18 cellular contexts compared by ENCODE assay signal in the genomic region with DNA sequence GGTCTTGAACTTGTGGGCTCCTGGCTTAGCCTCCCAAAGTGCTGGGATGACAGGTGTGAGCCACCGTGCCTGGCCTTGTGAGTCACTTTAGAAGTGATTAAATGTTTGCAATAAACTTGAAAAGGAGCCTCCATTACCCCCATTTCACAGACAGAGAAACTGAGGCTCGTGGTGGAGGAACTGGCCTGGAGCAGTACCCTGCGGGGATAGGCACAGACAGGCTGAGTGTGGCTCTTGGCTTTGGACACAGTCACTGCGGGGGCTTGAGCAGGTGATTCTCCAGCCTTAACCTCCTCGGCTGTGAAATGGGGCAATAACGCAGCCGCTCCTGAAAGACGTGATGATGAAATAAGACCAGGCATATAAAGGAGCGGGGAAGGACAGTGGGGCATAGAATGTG. TPM values are rescaled to one million over a fixed set of nuclear protein-coding genes. Genes with fewer than 3 reads are reported as not detected.
A peak's percentile ranks its signal among the peaks of the same experiment; 100 is the strongest.
DNase-seq lines count a peak whose midpoint lies in the region; ATAC-seq, FAIRE-seq and TF ChIP-seq lines count a peak whose summit lies in the region.
"Had no signal": no experiment of that assay in that cellular context is flagged by ENCODE, and none has a peak within 500 bp of the region (broad histone marks: within the 10 kb centered on the region; RNA-seq: fewer than 3 reads in every experiment).

No MANE protein-coding gene starts in this region.

- H3K9me3 ChIP-seq in K562 (replicated peaks; ENCODE audit: control insufficient read depth, insufficient read depth, low read depth, low read length) (no peaks in the 10 kb centered on the region), neuronal stem cell (replicated peaks in 1 of 2; ENCODE audit: control insufficient read depth in 2 of 2, insufficient read depth in 1 of 2, low read depth in 1 of 2, low read length in 2 of 2) (no peaks in the 10 kb centered on the region)
- H3K9me3 ChIP-seq: BE2C had no signal

- peak overlapping the region; percentile 53 for H2AK5ac ChIP-seq in neuronal stem cell (ENCODE audit: low read depth, low read length)

- peak overlapping the region; percentile 64 for H2BK12ac ChIP-seq in neuronal stem cell (ENCODE audit: low read length)

- TF ChIP-seq CTCF in natural killer cell (IDR thresholded peaks at IDR 0.05), result no peak
- no peak for TF ChIP-seq CTCF in K562 (IDR thresholded peaks at IDR 0.05 in 2 of 3, conservative IDR thresholded peaks at IDR 0.05 in 1 of 3; ENCODE audit: insufficient read depth in 2 of 3, low read depth in 1 of 3, low read length in 3 of 3)

- in situ Hi-C loops in K562 (cut with MboI), result no loop called here

- no peaks in the 10 kb centered on the region for H3K36me3 Mint-ChIP-seq in natural killer cell treated with Interleukin-12 subunit alpha and Interleukin-12 subunit beta and Interleukin-15 and Interleukin-18, amount 100 ng/mL, for 72 hours
- no peaks in the 10 kb centered on the region for H3K36me3 Mint-ChIP-seq in natural killer cell
- H3K36me3 Mint-ChIP-seq: CD14-positive monocyte; CD4-positive, alpha-beta memory T cell had no signal

- H4K91ac ChIP-seq in neuronal stem cell (ENCODE audit: low read depth, low read length, poor library complexity), result no peak overlapping the region

- BruUV-seq in K562 (replicated peaks; lab: Mats Ljungman, UMichigan), result no TSS peak

- no peak for TF ChIP-seq RAD21 in K562 (CRISPR knock-in tag; conservative IDR thresholded peaks at IDR 0.05 in 1 of 2, IDR thresholded peaks at IDR 0.05 in 1 of 2)

- H4K8ac ChIP-seq in neuronal stem cell (ENCODE audit: low read depth, low read length), result no peak overlapping the region

- H3K9me1 ChIP-seq in K562 (ENCODE audit: control insufficient read depth, insufficient read depth, low read length), result no peaks in the 10 kb centered on the region

- H3K9ac ChIP-seq in K562 (ENCODE audit: insufficient read depth in 1 of 2, low read depth in 2 of 2, low read length in 2 of 2) (no peak overlapping the region), neuronal stem cell (ENCODE audit: low read depth, low read length, poor library complexity) (no peak overlapping the region)

- no peak for ATAC-seq in natural killer cell treated with Interleukin-12 subunit alpha and Interleukin-12 subunit beta and Interleukin-15 and Interleukin-18, amount 100 ng/mL, for 72 hours
- ATAC-seq in natural killer cell (no peak), K562 (no peak)
- ATAC-seq: GM23338 had no signal

- no peak overlapping the region for H2BK120ac ChIP-seq in neuronal stem cell (ENCODE audit: low read depth, low read length)

- POLR2A ChIA-PET in K562 (lab: Yijun Ruan, JAX), result no interaction called here

- no peak overlapping the region for H3K27ac Mint-ChIP-seq in natural killer cell treated with Interleukin-12 subunit alpha and Interleukin-12 subunit beta and Interleukin-15 and Interleukin-18, amount 100 ng/mL, for 72 hours
- H3K27ac Mint-ChIP-seq in natural killer cell, result no peak overlapping the region
- H3K27ac Mint-ChIP-seq: CD4-positive, alpha-beta memory T cell; GM23338; HFFc6 had no signal

- H3K27ac ChIP-seq in K562 (ENCODE audit: extremely low read depth, low read depth, low read length), result no peak overlapping the region
- no peak overlapping the region for H3K27ac ChIP-seq in neuronal stem cell (replicated peaks; ENCODE audit: low read length)

- no peaks in the 10 kb centered on the region for H3K79me1 ChIP-seq in neuronal stem cell (ENCODE audit: low read depth, low read length)

- TF ChIP-seq POLR2A in K562 (conservative IDR thresholded peaks at IDR 0.05) (no peak), GM12891 (IDR thresholded peaks at IDR 0.05; ENCODE audit: low read depth, low read length) (no peak)

- DNase-seq in natural killer cell treated with Interleukin-12 subunit alpha and Interleukin-12 subunit beta and Interleukin-15 and Interleukin-18, amount 100 ng/mL, for 72 hours (ENCODE audit: low spot score), result peak; percentile 44
- DNase-seq in natural killer cell (no peak), K562 (ENCODE audit: extremely low read depth in 1 of 4, low spot score in 3 of 4) (no peak), neuronal stem cell (ENCODE audit: low spot score) (no peak), NCI-H1092 (lab: John Stamatoyannopoulos, UW) (no peak), GM12891 (ENCODE audit: insufficient read length, low spot score) (no peak), SIG-M5 (lab: John Stamatoyannopoulos, UW) (no peak)
- DNase-seq: ACHN; BE2C; CD4-positive, alpha-beta memory T cell; DMS153; DMS79; GDM1; H7; HFFc6 had no signal

- no peak overlapping the region for H2BK15ac ChIP-seq in neuronal stem cell (ENCODE audit: low read length)

- H3K14ac ChIP-seq in neuronal stem cell (ENCODE audit: low read length), result no peak overlapping the region

- H3K36me3 ChIP-seq in K562 (ENCODE audit: control insufficient read depth, insufficient read depth, low read length) (no peaks in the 10 kb centered on the region), neuronal stem cell (replicated peaks in 1 of 2; ENCODE audit: control insufficient read depth in 2 of 2, insufficient read depth in 2 of 2, low read length in 2 of 2) (no peaks in the 10 kb centered on the region)
- H3K36me3 ChIP-seq: BE2C had no signal

- no peak overlapping the region for H3K4ac ChIP-seq in neuronal stem cell (ENCODE audit: low read length)

- H3K4me1 ChIP-seq in K562 (replicated peaks in 1 of 2; ENCODE audit: control insufficient read depth in 2 of 2, insufficient read depth in 2 of 2, low read length in 2 of 2) (peaks cover 0 to 13% of the 10 kb centered on the region in 2 experiments; a peak in 3 of 5 replicates), neuronal stem cell (ENCODE audit: control insufficient read depth in 2 of 2, insufficient read depth in 1 of 2, low read depth in 1 of 2, low read length in 2 of 2) (peaks cover 14 to 17% of the 10 kb centered on the region in 2 donors)
- H3K4me1 ChIP-seq: BE2C had no signal

- H3K79me2 ChIP-seq in K562 (ENCODE audit: control insufficient read depth, insufficient read depth, low read length), result no peaks in the 10 kb centered on the region

- WGBS in K562 (ENCODE audit: insufficient coverage, low coverage, missing lambda C conversion rate), result 41% methylated on average over 9 of the region's 9 CpGs
- no CpG with 5 or more reads among the region's 9 CpGs for WGBS in neuronal stem cell (ENCODE audit: extremely low coverage in 2 of 2, insufficient read length in 2 of 2, insufficient replicate concordance in 1 of 2), 2 donors

- no peaks in the 10 kb centered on the region for H4K20me1 ChIP-seq in K562 (replicated peaks; ENCODE audit: control insufficient read depth, insufficient read depth, low read length)

- no peak overlapping the region for H3K4me2 ChIP-seq in K562 (ENCODE audit: insufficient read depth, low read length)
- H3K4me2 ChIP-seq in neuronal stem cell (ENCODE audit: insufficient read depth, low read length, poor library complexity, severe bottlenecking), result no peak overlapping the region
- H3K4me2 ChIP-seq: GM23338 had no signal

- CTCF ChIA-PET in K562 (lab: Yijun Ruan, JAX; ENCODE audit: low intra/inter-chr PET ratio), result no interaction called here

- H3K9me3 Mint-ChIP-seq in natural killer cell treated with Interleukin-12 subunit alpha and Interleukin-12 subunit beta and Interleukin-15 and Interleukin-18, amount 100 ng/mL, for 72 hours, result no peaks in the 10 kb centered on the region
- no peaks in the 10 kb centered on the region for H3K9me3 Mint-ChIP-seq in natural killer cell
- H3K9me3 Mint-ChIP-seq: CD4-positive, alpha-beta memory T cell; GM23338; HFFc6 had no signal

- no peak overlapping the region for H3K4me3 Mint-ChIP-seq in natural killer cell treated with Interleukin-12 subunit alpha and Interleukin-12 subunit beta and Interleukin-15 and Interleukin-18, amount 100 ng/mL, for 72 hours
- H3K4me3 Mint-ChIP-seq in natural killer cell, result no peak overlapping the region
- H3K4me3 Mint-ChIP-seq: CD14-positive monocyte; CD4-positive, alpha-beta memory T cell; GM23338; HFFc6 had no signal

- peak overlapping the region; percentile 67 for H2BK5ac ChIP-seq in neuronal stem cell (ENCODE audit: low read length)

- H3K4me3 ChIP-seq in K562 (no peak overlapping the region), neuronal stem cell (ENCODE audit: low read length in 2 of 2) (no peak overlapping the region)
- H3K4me3 ChIP-seq: GM23338 had no signal

- FAIRE-seq in K562 (lab: Jason Lieb, UNC) (no peak), GM12891 (lab: Jason Lieb, UNC) (no peak)

- no peak overlapping the region for H3K23ac ChIP-seq in neuronal stem cell (ENCODE audit: low read depth, low read length, poor library complexity)

- no peak for TF ChIP-seq EP300 in K562 (IDR thresholded peaks at IDR 0.05; ENCODE audit: low read length)

- H3K27me3 ChIP-seq in K562 (ENCODE audit: control insufficient read depth in 2 of 2, insufficient read depth in 2 of 2, low read length in 2 of 2), result no peaks in the 10 kb centered on the region; a peak in 1 of 5 replicates
- no peaks in the 10 kb centered on the region for H3K27me3 ChIP-seq in neuronal stem cell (ENCODE audit: control insufficient read depth in 3 of 3, insufficient read depth in 3 of 3, low read depth in 1 of 3, low read length in 3 of 3)
- H3K27me3 ChIP-seq: BE2C had no signal

- intact Hi-C loops in natural killer cell (cut with micrococcal nuclease) (no loop called here), K562 (cut with micrococcal nuclease) (no loop called here)

- no peak overlapping the region for H3K18ac ChIP-seq in neuronal stem cell (ENCODE audit: low read length)

- H3K4me1 Mint-ChIP-seq in natural killer cell treated with Interleukin-12 subunit alpha and Interleukin-12 subunit beta and Interleukin-15 and Interleukin-18, amount 100 ng/mL, for 72 hours (ENCODE audit: low read depth in 2 of 2), result peaks cover 14 to 24% of the 10 kb centered on the region in 2 donors
- peaks cover 18 to 44% of the 10 kb centered on the region in 2 donors for H3K4me1 Mint-ChIP-seq in natural killer cell
- H3K4me1 Mint-ChIP-seq: CD14-positive monocyte had no signal

- H2AFZ ChIP-seq in K562 (ENCODE audit: low read depth, low read length) (no peak overlapping the region), neuronal stem cell (ENCODE audit: low read length) (no peak overlapping the region)
- H2AFZ ChIP-seq: GM23338 had no signal

- no peaks in the 10 kb centered on the region for H3K27me3 Mint-ChIP-seq in natural killer cell treated with Interleukin-12 subunit alpha and Interleukin-12 subunit beta and Interleukin-15 and Interleukin-18, amount 100 ng/mL, for 72 hours
- H3K27me3 Mint-ChIP-seq in natural killer cell (ENCODE audit: low read depth in 2 of 2), result no peaks in the 10 kb centered on the region
- H3K27me3 Mint-ChIP-seq: CD4-positive, alpha-beta memory T cell had no signal

RNA-seq across cellular contexts. Expression of a gene that starts 40.9 kb away (rescaled TPM):
- total RNA-seq in natural killer cell treated with Interleukin-12 subunit alpha and Interleukin-12 subunit beta and Interleukin-15 and Interleukin-18, amount 100 ng/mL, for 72 hours, result 1 to 10 TPM in 1 of 2 donors, under 1 TPM in 1; 0.64 to 1.8 TPM
- total RNA-seq in natural killer cell (1 to 10 TPM; 1.4 to 3.9 (median 2.8) TPM), K562 (2014; rRNA removed) (11.9 and 13.6 TPM in 2 replicates), K562 (2014; rRNA removed; fragmentation: Illumina TruSeq; extraction: Trizol) (0.19 and 0.22 TPM in 2 replicates), K562 (2015; rRNA removed; fragmentation: Illumina TruSeq; extraction: Trizol) (0.76 and 1.3 TPM in 2 replicates), K562 (2021) (4.9 and 5.7 TPM in 2 replicates)
- total RNA-seq in K562 (2011; cell fraction: chromatin; rRNA removed; ENCODE audit: low replicate concordance), result 0.25 and 1.5 TPM in 2 replicates
- 2.9 and 4.7 TPM in 2 replicates for total RNA-seq in K562 (2011; cell fraction: nucleolus; rRNA removed)
- 1.9 and 2.3 TPM in 2 replicates for total RNA-seq in K562 (2011; cell fraction: nucleoplasm; rRNA removed)
- polyA plus RNA-seq in K562 (2011; rRNA removed) (0.52 and 1.6 TPM in 2 replicates), K562 (2014; fragmentation: Illumina TruSeq; extraction: Trizol) (0.25 and 0.29 TPM in 2 replicates), K562 (2014; fragmentation: Nextera tagmentation; extraction: Ambion mirVana) (under 1 TPM; 0.14 to 0.18 TPM), K562 (2014; rRNA removed) (4.0 and 4.7 TPM in 2 replicates)
- 2.4 and 5.6 TPM in 2 replicates for polyA plus RNA-seq in K562 (2011; cell fraction: cytosol; rRNA removed)
- 4.3 and 4.5 TPM in 2 replicates for polyA plus RNA-seq in K562 (2011; cell fraction: nucleus; rRNA removed)
- 1.6 and 2.5 TPM in 2 replicates for polyA plus RNA-seq in K562 (2012)
- polyA minus RNA-seq in K562 (2011; rRNA and poly(A)+ RNA removed), result 0.32 and 0.48 TPM in 2 replicates
- 1.7 and 3.7 TPM in 2 replicates for polyA minus RNA-seq in K562 (2011; cell fraction: cytosol; rRNA and poly(A)+ RNA removed)
- polyA minus RNA-seq in K562 (2011; cell fraction: nucleus; rRNA and poly(A)+ RNA removed), result 3.2 and 4.7 TPM in 2 replicates
- polyA plus RNA-seq in neuronal stem cell (2013, experiment 1 of 2), result 15.9 TPM
- polyA plus RNA-seq in neuronal stem cell (2013, experiment 2 of 2), result 15.2 TPM
- polyA plus RNA-seq in GM12891 (2012; ENCODE audit: low read depth, missing spikeins), result 0.19 TPM
- total RNA-seq: Daoy had no signal
